Comparison of ENCODE assay signal across 9 cellular contexts in genomic region chr21:38993561-38993960, GRCh38.
DNase-seq lines count a peak whose midpoint lies in the region; ATAC-seq and TF ChIP-seq lines count a peak whose summit lies in the region.
"Had no signal": no experiment of that assay in that cellular context is flagged by ENCODE, and none has a peak within 500 bp of the region (broad histone marks: within the 10 kb centered on the region; RNA-seq: fewer than 3 reads in every experiment).

No MANE protein-coding gene starts in this region.

- H3K27ac ChIP-seq in suprapubic skin = peak overlapping the region; percentile 30
- H3K27ac ChIP-seq: WERI-Rb-1 had no signal

- H3K4me1 ChIP-seq in suprapubic skin = peaks cover 63% of the 10 kb centered on the region

- no peak for TF ChIP-seq EP300 in suprapubic skin (IDR thresholded peaks at IDR 0.05)

- H3K4me3 ChIP-seq in suprapubic skin = no peak overlapping the region

- TF ChIP-seq POLR2A in suprapubic skin (IDR thresholded peaks at IDR 0.05) = no peak

- no peaks in the 10 kb centered on the region for H3K9me3 ChIP-seq in suprapubic skin

- peak; percentile 96 for DNase-seq in HS-27A (ENCODE audit: low read depth)
- peak; percentile 40 for DNase-seq in brain pericyte (ENCODE audit: low read depth, low spot score)
- peak; percentile 84 for DNase-seq in kidney glomerular epithelial cell (lab: John Stamatoyannopoulos, UW)
- DNase-seq in suprapubic skin (ENCODE audit: low spot score in 2 of 2) = no peak
- no peak for DNase-seq in superior temporal gyrus (ENCODE audit: extremely low spot score)
- DNase-seq in HuH-7 (ENCODE audit: low spot score) = no peak
- DNase-seq: WERI-Rb-1 had no signal

- WGBS in suprapubic skin = 27% methylated on average over 4 of the region's 4 CpGs

- TF ChIP-seq CTCF in suprapubic skin (IDR thresholded peaks at IDR 0.05) = no peak

- H3K36me3 ChIP-seq in suprapubic skin = no peaks in the 10 kb centered on the region
- H3K36me3 ChIP-seq: WERI-Rb-1 had no signal

- H3K27me3 ChIP-seq in suprapubic skin = no peaks in the 10 kb centered on the region

- ATAC-seq in GM21360 (IDR thresholded peaks at IDR 0.05; ENCODE audit: unreplicated experiment) (no peak), HG02981 (IDR thresholded peaks at IDR 0.05; ENCODE audit: unreplicated experiment) (no peak)

Comparison
In these comparisons a context has a peak if more than half of its experiments do, and no peak if none do; other contexts are left out.
1. DNase-seq: peak in HS-27A (single experiment), brain pericyte (single experiment) and kidney glomerular epithelial cell (single experiment); none in suprapubic skin (0 of 2), superior temporal gyrus (single experiment) and HuH-7 (single experiment).